In the genomic region with DNA sequence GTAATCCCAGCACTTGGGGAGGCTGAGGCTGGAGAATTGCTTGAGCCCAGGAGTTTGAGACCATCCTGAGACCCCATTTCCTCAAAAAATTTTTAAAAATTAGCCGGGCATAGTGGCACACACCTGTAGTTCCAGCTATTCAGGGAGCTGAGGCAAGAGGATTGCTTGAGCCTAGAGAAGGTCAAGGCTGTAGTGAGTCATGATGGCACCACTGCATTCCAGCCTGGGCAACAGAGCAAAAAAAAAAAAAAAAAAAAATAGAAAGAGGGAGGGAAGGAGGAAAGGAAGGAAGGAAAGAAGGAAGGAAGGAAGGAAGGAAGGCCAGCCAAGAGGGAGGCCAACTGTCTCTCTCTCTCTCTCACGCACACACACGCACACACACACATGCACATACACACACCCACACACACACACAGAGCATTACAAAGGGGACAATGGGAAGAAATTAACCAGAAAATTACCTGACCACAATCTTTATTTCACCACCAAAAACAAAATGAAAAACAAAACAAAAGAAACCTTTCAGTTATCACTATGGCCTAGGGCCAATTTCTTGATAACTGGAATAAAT, we compare ENCODE assay signal across 24 cellular contexts. TPM values are rescaled to one million over a fixed set of nuclear protein-coding genes. Genes with fewer than 3 reads are reported as not detected.
"Had no signal": no experiment of that assay in that cellular context is flagged by ENCODE, and none has a peak within 500 bp of the region (broad histone marks: within the 10 kb centered on the region; RNA-seq: fewer than 3 reads in every experiment).

No MANE protein-coding gene starts in this region.

- H3K4me3 Mint-ChIP-seq: activated naive CD4-positive, alpha-beta T cell treated with anti-CD3 and anti-CD28 coated beads for 36 hours; activated naive CD8-positive, alpha-beta T cell treated with anti-CD3 and anti-CD28 coated beads, Interleukin-2, amount 50 U/mL, for 24 hours; naive thymus-derived CD4-positive, alpha-beta T cell; neural progenitor cell; stimulated activated memory B cell treated with anti-CD40 and anti-IgM and Interleukin-4, amounts not matched to agents 10 μg/mL and 1 μg/mL and 100 μg/mL, for 72 hours; T-helper 2 cell treated with Interferon-gamma antibody and Interleukin-4, amounts not matched to agents 5 μg/mL and 100 μg/mL, for 36 hours had no signal

- H3K36me3 Mint-ChIP-seq: naive thymus-derived CD4-positive, alpha-beta T cell; neural progenitor cell; stimulated activated memory B cell treated with anti-CD40 and anti-IgM and Interleukin-4, amounts not matched to agents 10 μg/mL and 1 μg/mL and 100 μg/mL, for 72 hours had no signal

- H3K4me3 ChIP-seq: body of pancreas, left lung, lung, neural progenitor cell, sigmoid colon, smooth muscle cell, transverse colon had no signal

- H3K9me3 ChIP-seq: body of pancreas, left lung, sigmoid colon, transverse colon had no signal

- DNase-seq: activated CD4-positive, alpha-beta T cell treated with anti-CD3 and anti-CD28 coated beads for 1 hour; activated CD8-positive, alpha-beta memory T cell treated with anti-CD3 and anti-CD28 coated beads for 24 hours; activated CD8-positive, alpha-beta memory T cell treated with anti-CD3 and anti-CD28 coated beads, Interleukin-2, amount 50 U/mL, for 4 hours; activated effector memory CD4-positive, alpha-beta T cell treated with Interleukin-2 at 50 U/mL for 16 hours; activated naive CD4-positive, alpha-beta T cell treated with anti-CD3 and anti-CD28 coated beads for 36 hours; activated naive CD8-positive, alpha-beta T cell treated with anti-CD3 and anti-CD28 coated beads, Interleukin-2, amount 50 U/mL, for 24 hours; activated T-cell treated with anti-CD3 and anti-CD28 coated beads, Interleukin-2, amount 50 U/mL, for 48 hours; anterior cingulate cortex; body of pancreas; foreskin keratinocyte; kidney; left lung; naive thymus-derived CD4-positive, alpha-beta T cell; posterior cingulate gyrus; sigmoid colon; stimulated activated CD4-positive, alpha-beta T cell treated with anti-CD3 and anti-CD28 coated beads, Interleukin-15, amount 100 ng/mL, for 24 hours; transverse colon had no signal

- H3K27me3 Mint-ChIP-seq: stimulated activated memory B cell treated with anti-CD40 and anti-IgM and Interleukin-4, amounts not matched to agents 10 μg/mL and 1 μg/mL and 100 μg/mL, for 72 hours had no signal

- H3K4me1 Mint-ChIP-seq: activated naive CD8-positive, alpha-beta T cell treated with anti-CD3 and anti-CD28 coated beads, Interleukin-2, amount 50 U/mL, for 24 hours; naive thymus-derived CD4-positive, alpha-beta T cell; neural progenitor cell; stimulated activated memory B cell treated with anti-CD40 and anti-IgM and Interleukin-4, amounts not matched to agents 10 μg/mL and 1 μg/mL and 100 μg/mL, for 72 hours had no signal

- H3K27ac ChIP-seq: body of pancreas, foreskin keratinocyte, left lung, neural progenitor cell, sigmoid colon, transverse colon had no signal

- H3K27me3 ChIP-seq: body of pancreas, left lung, neural progenitor cell, sigmoid colon, transverse colon had no signal

- H3K27ac Mint-ChIP-seq: activated naive CD4-positive, alpha-beta T cell treated with anti-CD3 and anti-CD28 coated beads for 36 hours; activated naive CD8-positive, alpha-beta T cell treated with anti-CD3 and anti-CD28 coated beads, Interleukin-2, amount 50 U/mL, for 24 hours; naive thymus-derived CD4-positive, alpha-beta T cell; neural progenitor cell; stimulated activated memory B cell treated with anti-CD40 and anti-IgM and Interleukin-4, amounts not matched to agents 10 μg/mL and 1 μg/mL and 100 μg/mL, for 72 hours; T-helper 2 cell treated with Interferon-gamma antibody and Interleukin-4, amounts not matched to agents 5 μg/mL and 100 μg/mL, for 36 hours had no signal

- H3K36me3 ChIP-seq: left lung, sigmoid colon, transverse colon had no signal

- ATAC-seq: activated naive CD8-positive, alpha-beta T cell treated with anti-CD3 and anti-CD28 coated beads, Interleukin-2, amount 50 U/mL, for 24 hours; body of pancreas; foreskin keratinocyte; left lung; naive thymus-derived CD4-positive, alpha-beta T cell; stimulated activated memory B cell treated with anti-CD40 and anti-IgM and Interleukin-4, amounts not matched to agents 10 μg/mL and 1 μg/mL and 100 μg/mL, for 72 hours had no signal

- H3K4me1 ChIP-seq: foreskin keratinocyte, left lung, neural progenitor cell, sigmoid colon, transverse colon had no signal

- H3K9me3 Mint-ChIP-seq: activated naive CD4-positive, alpha-beta T cell treated with anti-CD3 and anti-CD28 coated beads for 36 hours; activated naive CD8-positive, alpha-beta T cell treated with anti-CD3 and anti-CD28 coated beads, Interleukin-2, amount 50 U/mL, for 24 hours; neural progenitor cell; stimulated activated memory B cell treated with anti-CD40 and anti-IgM and Interleukin-4, amounts not matched to agents 10 μg/mL and 1 μg/mL and 100 μg/mL, for 72 hours; T-helper 2 cell treated with Interferon-gamma antibody and Interleukin-4, amounts not matched to agents 5 μg/mL and 100 μg/mL, for 36 hours had no signal

RNA-seq across cellular contexts. Expression of a gene that starts 50.5 kb away (rescaled TPM):
- total RNA-seq: activated naive CD4-positive, alpha-beta T cell treated with anti-CD3 and anti-CD28 coated beads for 36 hours; foreskin keratinocyte; glomerular endothelial cell; left lung; naive thymus-derived CD4-positive, alpha-beta T cell; omental fat pad; smooth muscle cell had no signal
- polyA plus RNA-seq: foreskin keratinocyte; naive thymus-derived CD4-positive, alpha-beta T cell; smooth muscle cell had no signal
